Comparison of ENCODE assay signal across 1 cellular context in the genomic region with DNA sequence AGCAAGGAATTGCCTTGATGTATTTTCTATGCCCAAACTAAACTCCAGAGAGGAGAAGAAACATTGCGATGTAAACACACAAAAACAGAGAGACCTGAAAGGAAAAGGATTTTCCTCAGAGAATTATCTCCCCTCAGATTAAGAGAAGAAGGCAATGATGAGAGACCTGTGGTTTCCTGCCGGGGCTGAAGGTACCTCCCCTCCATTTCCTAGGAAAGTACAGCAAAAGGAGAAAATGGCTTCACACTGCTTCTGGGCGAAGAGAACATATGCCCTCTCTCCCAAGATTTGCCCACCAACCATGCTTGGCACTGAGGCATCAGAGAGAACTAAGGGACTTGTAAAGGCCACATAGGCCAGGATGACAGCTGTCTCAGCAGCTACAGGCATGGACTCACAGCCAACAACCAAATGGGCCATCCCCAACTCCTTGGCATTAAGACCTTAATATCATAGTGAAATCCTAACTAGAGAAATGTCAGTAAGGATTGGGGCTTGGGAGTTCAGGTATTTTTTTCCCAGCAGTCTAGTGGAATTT.
TF ChIP-seq lines count a peak whose summit lies in the region.

No MANE protein-coding gene starts in this region.

TF ChIP-seq in GM12878, 131 proteins besides CTCF, POLR2A, EP300 and RAD21 (continued from another document):
- TF ChIP-seq EED (IDR thresholded peaks at IDR 0.05; ENCODE audit: low read depth) (0 out of 2 replicates have a peak, but pooled peaks have one; percentile 31), YY1 (IDR thresholded peaks at IDR 0.05; ENCODE audit: low read depth, low read length) (peak; percentile 71), NFIC (IDR thresholded peaks at IDR 0.05; ENCODE audit: low read depth, low read length) (0 out of 2 replicates have a peak, but pooled peaks have one; percentile 28)
TF ChIP-seq in GM12878: peak in this region for 4.
